Comparison of ENCODE assay signal across 8 cellular contexts in genomic region chr3:66997560-66998074, GRCh38. TPM values are rescaled to one million over a fixed set of nuclear protein-coding genes. Genes with fewer than 3 reads are reported as not detected.
DNase-seq lines count a peak whose midpoint lies in the region; ATAC-seq and TF ChIP-seq lines count a peak whose summit lies in the region.

No MANE protein-coding gene starts in this region.

- ATAC-seq in activated CD8-positive, alpha-beta T cell treated with anti-CD3 and anti-CD28 coated beads for 36 hours, result peak; percentile 1
- ATAC-seq in stimulated activated memory B cell treated with anti-CD40 and anti-IgM and Interleukin-4, amounts not matched to agents 10 μg/mL and 1 μg/mL and 100 μg/mL, for 72 hours, result peak; percentile 1
- no peak for ATAC-seq in esophagus mucosa
- no peak for ATAC-seq in GM21737 (IDR thresholded peaks at IDR 0.05; ENCODE audit: unreplicated experiment)

- TF ChIP-seq CTCF in activated CD8-positive, alpha-beta T cell treated with anti-CD3 and anti-CD28 coated beads for 36 hours (IDR thresholded peaks at IDR 0.05), result no peak

- H3K9me3 Mint-ChIP-seq in activated CD8-positive, alpha-beta T cell treated with anti-CD3 and anti-CD28 coated beads for 36 hours, result no peaks in the 10 kb centered on the region
- H3K9me3 Mint-ChIP-seq in stimulated activated memory B cell treated with anti-CD40 and anti-IgM and Interleukin-4, amounts not matched to agents 10 μg/mL and 1 μg/mL and 100 μg/mL, for 72 hours, result no peaks in the 10 kb centered on the region

- CTCF ChIA-PET in activated CD8-positive, alpha-beta T cell treated with anti-CD3 and anti-CD28 coated beads for 36 hours (lab: Charles Lee), result interaction anchor here (0.7 to 3.6 kb wide), 5 partner anchors 9 to 117 kb away, joined by 3 to 30 read pairs (median 4); no protein-coding TSS in a partner anchor

- DNase-seq in activated CD8-positive, alpha-beta memory T cell treated with anti-CD3 and anti-CD28 coated beads, Interleukin-2, amount 50 U/mL, for 4 hours, result peak; percentile 15
- no peak for DNase-seq in activated CD8-positive, alpha-beta memory T cell treated with anti-CD3 and anti-CD28 coated beads for 24 hours
- peak; percentile 34 for DNase-seq in activated CD8-positive, alpha-beta T cell treated with anti-CD3 and anti-CD28 coated beads for 36 hours
- DNase-seq in head of caudate nucleus (peak in 24 of 42 donors; percentile 4 to 58 (median 29)), UCSD-AML1 (lab: John Stamatoyannopoulos, UW; ENCODE audit: unreplicated experiment) (no peak)

- H3K4me1 Mint-ChIP-seq in activated CD8-positive, alpha-beta T cell treated with anti-CD3 and anti-CD28 coated beads for 36 hours (ENCODE audit: low read depth), result peaks cover 26% of the 10 kb centered on the region
- peaks cover 14% of the 10 kb centered on the region for H3K4me1 Mint-ChIP-seq in stimulated activated memory B cell treated with anti-CD40 and anti-IgM and Interleukin-4, amounts not matched to agents 10 μg/mL and 1 μg/mL and 100 μg/mL, for 72 hours

- POLR2A ChIA-PET in activated CD8-positive, alpha-beta T cell treated with anti-CD3 and anti-CD28 coated beads for 36 hours (lab: Charles Lee), result interaction anchor here (1.1 to 1.6 kb wide), 3 partner anchors 10 to 28 kb away, joined by 3 to 7 read pairs (median 4); no protein-coding TSS in a partner anchor

- intact Hi-C loops in activated CD8-positive, alpha-beta T cell treated with anti-CD3 and anti-CD28 coated beads for 36 hours (cut with micrococcal nuclease), result loop anchor here (5.0 kb wide), 1 partner anchor 775 kb away; the partner anchor contains the start of gene SLC25A26
- intact Hi-C loops in head of caudate nucleus (cut with DNase I), result no loop called here

- H3K27me3 Mint-ChIP-seq in activated CD8-positive, alpha-beta T cell treated with anti-CD3 and anti-CD28 coated beads for 36 hours, result peaks cover 14% of the 10 kb centered on the region
- H3K27me3 Mint-ChIP-seq in stimulated activated memory B cell treated with anti-CD40 and anti-IgM and Interleukin-4, amounts not matched to agents 10 μg/mL and 1 μg/mL and 100 μg/mL, for 72 hours, result no peaks in the 10 kb centered on the region

- peaks cover 10% of the 10 kb centered on the region for H3K36me3 Mint-ChIP-seq in activated CD8-positive, alpha-beta T cell treated with anti-CD3 and anti-CD28 coated beads for 36 hours (ENCODE audit: low read depth)
- peaks cover 6% of the 10 kb centered on the region for H3K36me3 Mint-ChIP-seq in stimulated activated memory B cell treated with anti-CD40 and anti-IgM and Interleukin-4, amounts not matched to agents 10 μg/mL and 1 μg/mL and 100 μg/mL, for 72 hours

- H3K4me3 Mint-ChIP-seq in activated CD8-positive, alpha-beta T cell treated with anti-CD3 and anti-CD28 coated beads for 36 hours, result peak overlapping the region; percentile 98
- peak overlapping the region; percentile 85 for H3K4me3 Mint-ChIP-seq in stimulated activated memory B cell treated with anti-CD40 and anti-IgM and Interleukin-4, amounts not matched to agents 10 μg/mL and 1 μg/mL and 100 μg/mL, for 72 hours

- peak overlapping the region; percentile 94 for H3K27ac Mint-ChIP-seq in activated CD8-positive, alpha-beta T cell treated with anti-CD3 and anti-CD28 coated beads for 36 hours
- H3K27ac Mint-ChIP-seq in stimulated activated memory B cell treated with anti-CD40 and anti-IgM and Interleukin-4, amounts not matched to agents 10 μg/mL and 1 μg/mL and 100 μg/mL, for 72 hours, result peak overlapping the region; percentile 81

RNA-seq across cellular contexts. Expression of gene KBTBD8, which starts 0.5 kb away (rescaled TPM):
- total RNA-seq in activated CD8-positive, alpha-beta T cell treated with anti-CD3 and anti-CD28 coated beads for 36 hours, result 10 to 100 TPM; 10.9 to 11.1 TPM
- 2.2 TPM for total RNA-seq in esophagus mucosa

Comparison
In these comparisons a context has a peak if more than half of its experiments do, and no peak if none do; other contexts are left out.
1. DNase-seq: peak in activated CD8-positive, alpha-beta memory T cell treated with anti-CD3 and anti-CD28 coated beads, Interleukin-2, amount 50 U/mL, for 4 hours (single experiment), activated CD8-positive, alpha-beta T cell treated with anti-CD3 and anti-CD28 coated beads for 36 hours (single experiment) and head of caudate nucleus (24 of 42); none in activated CD8-positive, alpha-beta memory T cell treated with anti-CD3 and anti-CD28 coated beads for 24 hours (single experiment) and UCSD-AML1 (single experiment).
2. ATAC-seq: peak in activated CD8-positive, alpha-beta T cell treated with anti-CD3 and anti-CD28 coated beads for 36 hours (single experiment) and stimulated activated memory B cell treated with anti-CD40 and anti-IgM and Interleukin-4, amounts not matched to agents 10 μg/mL and 1 μg/mL and 100 μg/mL, for 72 hours (single experiment); none in esophagus mucosa (single experiment) and GM21737 (single experiment).